38 cellular contexts compared by ENCODE assay signal in the genomic region with DNA sequence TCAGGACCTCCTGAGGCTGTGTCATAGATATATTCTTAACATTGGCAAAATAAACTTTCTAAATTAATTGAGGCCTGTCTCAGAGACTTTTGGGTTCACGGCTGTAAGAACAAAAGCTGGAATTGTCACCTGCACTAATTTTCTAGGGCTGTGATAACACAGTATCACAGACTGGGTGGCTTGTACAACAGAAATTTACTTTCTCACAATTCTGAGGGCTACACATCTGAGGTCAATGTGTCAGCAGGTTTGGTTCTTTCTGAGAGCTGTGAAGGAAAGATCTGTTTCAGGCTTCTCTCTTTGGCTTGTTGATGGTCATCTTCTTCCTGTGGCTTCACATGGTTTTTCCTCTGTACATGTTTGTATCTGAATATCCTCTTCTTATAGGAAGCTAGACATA.
"Had no signal": no experiment of that assay in that cellular context is flagged by ENCODE, and none has a peak within 500 bp of the region (broad histone marks: within the 10 kb centered on the region; RNA-seq: fewer than 3 reads in every experiment).

No MANE protein-coding gene starts in this region.

- H3K4me3 Mint-ChIP-seq: activated naive CD4-positive, alpha-beta T cell treated with anti-CD3 and anti-CD28 coated beads for 36 hours; activated naive CD4-positive, alpha-beta T cell treated with anti-CD3 and anti-CD28 coated beads, Interleukin-2, amount 10 ng/mL, durations not matched to agents 7 days and 5 days; activated naive CD4-positive, alpha-beta T cell treated with anti-CD3 and anti-CD28 coated beads, Interleukin-2, amount 50 U/mL, for 24 hours; activated naive CD8-positive, alpha-beta T cell; activated naive CD8-positive, alpha-beta T cell treated with anti-CD3 and anti-CD28 coated beads for 36 hours; activated naive CD8-positive, alpha-beta T cell treated with anti-CD3 and anti-CD28 coated beads, Interleukin-2, amount 10 ng/mL, durations not matched to agents 7 days and 5 days; activated naive CD8-positive, alpha-beta T cell treated with anti-CD3 and anti-CD28 coated beads, Interleukin-2, amount 50 U/mL, for 24 hours; activated T-cell treated with anti-CD3 and anti-CD28 coated beads, Interleukin-2, amount 50 U/mL, for 24 hours; activated T-cell treated with anti-CD3 and anti-CD28 coated beads, Interleukin-2, amount 50 U/mL, for 4 hours; activated T-cell treated with anti-CD3 and anti-CD28 coated beads, Interleukin-2, amount 50 U/mL, for 72 hours; activated T-helper 1 cell treated with anti-CD3 and anti-CD28 coated beads, Interleukin-12 subunit alpha, Interleukin-12 subunit beta, Interleukin-2, Interleukin-4 antibody, amounts not matched to agents 30 ng/mL and 10 ng/mL and 1 ng/mL, durations not matched to agents 14 hours and 24 hours and 36 hours; activated T-helper 17 cell treated with anti-CD3 and anti-CD28 coated beads, Interleukin-2, amount 50 U/mL, for 72 hours; brain; central memory CD8-positive, alpha-beta T cell had no signal

- H3K27ac Mint-ChIP-seq: activated naive CD4-positive, alpha-beta T cell treated with anti-CD3 and anti-CD28 coated beads for 36 hours; activated naive CD4-positive, alpha-beta T cell treated with anti-CD3 and anti-CD28 coated beads, Interleukin-2, amount 10 ng/mL, durations not matched to agents 7 days and 5 days; activated naive CD4-positive, alpha-beta T cell treated with anti-CD3 and anti-CD28 coated beads, Interleukin-2, amount 50 U/mL, for 24 hours; activated naive CD4-positive, alpha-beta T cell treated with anti-CD3 and anti-CD28 coated beads, Interleukin-2, amount 50 U/mL, for 72 hours; activated naive CD8-positive, alpha-beta T cell; activated naive CD8-positive, alpha-beta T cell treated with anti-CD3 and anti-CD28 coated beads for 36 hours; activated naive CD8-positive, alpha-beta T cell treated with anti-CD3 and anti-CD28 coated beads, Interleukin-2, amount 10 ng/mL, durations not matched to agents 7 days and 5 days; activated naive CD8-positive, alpha-beta T cell treated with anti-CD3 and anti-CD28 coated beads, Interleukin-2, amount 50 U/mL, for 24 hours; activated T-cell treated with anti-CD3 and anti-CD28 coated beads, Interleukin-2, amount 50 U/mL, for 24 hours; activated T-cell treated with anti-CD3 and anti-CD28 coated beads, Interleukin-2, amount 50 U/mL, for 72 hours; activated T-helper 1 cell treated with anti-CD3 and anti-CD28 coated beads, Interleukin-12 subunit alpha, Interleukin-12 subunit beta, Interleukin-2, Interleukin-4 antibody, amounts not matched to agents 30 ng/mL and 10 ng/mL and 1 ng/mL, durations not matched to agents 14 hours and 24 hours and 36 hours; activated T-helper 17 cell treated with anti-CD3 and anti-CD28 coated beads, Interleukin-2, amount 50 U/mL, for 72 hours; activated T-helper 2 cell treated with anti-CD3 and anti-CD28 coated beads, Interferon-gamma antibody, Interleukin-2, Interleukin-4, amounts not matched to agents 10 μg/mL and 5 μg/mL and 100 μg/mL, durations not matched to agents 14 hours and 24 hours and 36 hours; brain had no signal

- H3K36me3 Mint-ChIP-seq: activated naive CD4-positive, alpha-beta T cell treated with anti-CD3 and anti-CD28 coated beads, Interleukin-2, amount 10 ng/mL, durations not matched to agents 7 days and 5 days; activated naive CD4-positive, alpha-beta T cell treated with anti-CD3 and anti-CD28 coated beads, Interleukin-2, amount 50 U/mL, for 24 hours; activated naive CD8-positive, alpha-beta T cell; activated naive CD8-positive, alpha-beta T cell treated with anti-CD3 and anti-CD28 coated beads for 36 hours; brain had no signal

- DNase-seq: activated effector memory CD4-positive, alpha-beta T cell treated with anti-CD3 and anti-CD28 coated beads, Interleukin-2, amount 50 U/mL, for 16 hours; activated effector memory CD4-positive, alpha-beta T cell treated with Interleukin-2 at 50 U/mL for 16 hours; activated gamma-delta T cell; activated gamma-delta T cell treated with Interleukin-2 at 50 U/mL for 16 hours; activated naive CD4-positive, alpha-beta T cell; activated naive CD4-positive, alpha-beta T cell treated with anti-CD3 and anti-CD28 coated beads for 36 hours; activated naive CD4-positive, alpha-beta T cell treated with anti-CD3 and anti-CD28 coated beads, Interleukin-2, amount 10 ng/mL, durations not matched to agents 7 days and 5 days; activated naive CD4-positive, alpha-beta T cell treated with anti-CD3 and anti-CD28 coated beads, Interleukin-2, amount 50 U/mL, for 16 hours; activated naive CD4-positive, alpha-beta T cell treated with Interleukin-2 at 50 U/mL for 16 hours; activated naive CD8-positive, alpha-beta T cell treated with anti-CD3 and anti-CD28 coated beads for 36 hours; activated naive CD8-positive, alpha-beta T cell treated with anti-CD3 and anti-CD28 coated beads, Interleukin-2, amount 10 ng/mL, durations not matched to agents 7 days and 5 days; activated naive CD8-positive, alpha-beta T cell treated with anti-CD3 and anti-CD28 coated beads, Interleukin-2, amount 50 U/mL, for 24 hours; activated T-cell treated with anti-CD3 and anti-CD28 coated beads for 4 hours; activated T-cell treated with anti-CD3 and anti-CD28 coated beads, Interleukin-2, amount 50 U/mL, for 1 hour; activated T-cell treated with anti-CD3 and anti-CD28 coated beads, Interleukin-2, amount 50 U/mL, for 24 hours; activated T-cell treated with anti-CD3 and anti-CD28 coated beads, Interleukin-2, amount 50 U/mL, for 4 hours; activated T-cell treated with anti-CD3 and anti-CD28 coated beads, Interleukin-2, amount 50 U/mL, for 48 hours; activated T-cell treated with anti-CD3 and anti-CD28 coated beads, Interleukin-2, amount 50 U/mL, for 72 hours; amniotic stem cell; amygdala; anterior cingulate cortex; aorta; body of pancreas; brain microvascular endothelial cell; caudate nucleus; central memory CD4-positive, alpha-beta T cell; cerebellar nuclear complex had no signal

- H3K9me3 Mint-ChIP-seq: activated naive CD4-positive, alpha-beta T cell treated with anti-CD3 and anti-CD28 coated beads for 36 hours; activated naive CD4-positive, alpha-beta T cell treated with anti-CD3 and anti-CD28 coated beads, Interleukin-2, amount 10 ng/mL, durations not matched to agents 7 days and 5 days; activated naive CD4-positive, alpha-beta T cell treated with anti-CD3 and anti-CD28 coated beads, Interleukin-2, amount 50 U/mL, for 24 hours; activated naive CD8-positive, alpha-beta T cell treated with anti-CD3 and anti-CD28 coated beads for 36 hours; activated naive CD8-positive, alpha-beta T cell treated with anti-CD3 and anti-CD28 coated beads, Interleukin-2, amount 50 U/mL, for 24 hours; activated T-cell treated with anti-CD3 and anti-CD28 coated beads, Interleukin-2, amount 50 U/mL, for 24 hours; activated T-cell treated with anti-CD3 and anti-CD28 coated beads, Interleukin-2, amount 50 U/mL, for 4 hours; activated T-helper 1 cell treated with anti-CD3 and anti-CD28 coated beads, Interleukin-12 subunit alpha, Interleukin-12 subunit beta, Interleukin-2, Interleukin-4 antibody, amounts not matched to agents 30 ng/mL and 10 ng/mL and 1 ng/mL, durations not matched to agents 14 hours and 24 hours and 36 hours; activated T-helper 17 cell treated with anti-CD3 and anti-CD28 coated beads, Interleukin-2, amount 50 U/mL, for 72 hours; activated T-helper 2 cell treated with anti-CD3 and anti-CD28 coated beads, Interferon-gamma antibody, Interleukin-2, Interleukin-4, amounts not matched to agents 10 μg/mL and 5 μg/mL and 100 μg/mL, durations not matched to agents 14 hours and 24 hours and 36 hours; central memory CD8-positive, alpha-beta T cell had no signal

- H3K9me3 ChIP-seq: ascending aorta, body of pancreas, breast epithelium had no signal

- H3K4me1 ChIP-seq: ascending aorta, body of pancreas, breast epithelium had no signal

- H3K27me3 ChIP-seq: ascending aorta, body of pancreas, brain microvascular endothelial cell, breast epithelium, cardiac muscle cell had no signal

- H3K36me3 ChIP-seq: ascending aorta, brain microvascular endothelial cell, breast epithelium, cardiac muscle cell had no signal

- ATAC-seq: activated naive CD4-positive, alpha-beta T cell treated with anti-CD3 and anti-CD28 coated beads, Interleukin-2, amount 50 U/mL, for 72 hours; activated naive CD8-positive, alpha-beta T cell treated with anti-CD3 and anti-CD28 coated beads, Interleukin-2, amount 50 U/mL, for 24 hours; activated T-cell treated with anti-CD3 and anti-CD28 coated beads, Interleukin-2, amount 50 U/mL, for 4 hours; activated T-cell treated with anti-CD3 and anti-CD28 coated beads, Interleukin-2, amount 50 U/mL, for 72 hours; activated T-helper 17 cell treated with anti-CD3 and anti-CD28 coated beads, Interleukin-2, amount 50 U/mL, for 72 hours; body of pancreas had no signal

- H3K27ac ChIP-seq: ascending aorta, body of pancreas, brain microvascular endothelial cell, breast epithelium, cardiac muscle cell had no signal

- H3K4me3 ChIP-seq: ascending aorta, body of pancreas, breast epithelium, cardiac muscle cell had no signal

- H3K4me1 Mint-ChIP-seq: activated naive CD4-positive, alpha-beta T cell treated with anti-CD3 and anti-CD28 coated beads, Interleukin-2, amount 10 ng/mL, durations not matched to agents 7 days and 5 days; activated naive CD4-positive, alpha-beta T cell treated with anti-CD3 and anti-CD28 coated beads, Interleukin-2, amount 50 U/mL, for 24 hours; activated naive CD8-positive, alpha-beta T cell treated with anti-CD3 and anti-CD28 coated beads for 36 hours; activated naive CD8-positive, alpha-beta T cell treated with anti-CD3 and anti-CD28 coated beads, Interleukin-2, amount 10 ng/mL, durations not matched to agents 7 days and 5 days; activated naive CD8-positive, alpha-beta T cell treated with anti-CD3 and anti-CD28 coated beads, Interleukin-2, amount 50 U/mL, for 24 hours; activated T-helper 17 cell treated with anti-CD3 and anti-CD28 coated beads, Interleukin-2, amount 50 U/mL, for 72 hours; brain; central memory CD8-positive, alpha-beta T cell had no signal
